ENCODE assay signal across 8 cellular contexts in genomic region chr3:29324180-29324651, GRCh38. TPM values are rescaled to one million over a fixed set of nuclear protein-coding genes. Genes with fewer than 3 reads are reported as not detected.
DNase-seq lines count a peak whose midpoint lies in the region; TF ChIP-seq lines count a peak whose summit lies in the region.

No MANE protein-coding gene starts in this region.

- no peak for TF ChIP-seq CTCF in GM12865 (IDR thresholded peaks at IDR 0.05; ENCODE audit: insufficient read depth, low read depth, low read length, missing control alignments)
- TF ChIP-seq CTCF in retinal pigment epithelial cell (conservative IDR thresholded peaks at IDR 0.05; ENCODE audit: low read depth, low read length), result no peak

- peak; percentile 85 for DNase-seq in GM12865 (ENCODE audit: low read depth)
- DNase-seq in GM23248, result peak; percentile 87
- DNase-seq in NAMALWA (ENCODE audit: low spot score), result peak; percentile 34
- peak; percentile 36 for DNase-seq in fibroblast of peridontal ligament (ENCODE audit: extremely low read depth)
- DNase-seq in retinal pigment epithelial cell (ENCODE audit: low read depth), result peak; percentile 46
- DNase-seq in activated T-cell treated with anti-CD3 and anti-CD28 coated beads, Interleukin-2, amount 50 U/mL, for 24 hours, result no peak
- no peak for DNase-seq in NCI-H2171 treated with DMSO at 0.1 percent for 48 hours (lab: John Stamatoyannopoulos, UW)
- no peak for DNase-seq in NCI-H187 treated with DMSO at 0.1 percent for 48 hours (lab: John Stamatoyannopoulos, UW)

- peaks cover 21% of the 10 kb centered on the region for H3K4me1 ChIP-seq in GM23248 (ENCODE audit: insufficient read depth)

- no peaks in the 10 kb centered on the region for H4K20me1 ChIP-seq in GM23248 (ENCODE audit: insufficient read depth)

- H3K79me2 ChIP-seq in GM23248 (ENCODE audit: insufficient read depth), result peaks cover 100% of the 10 kb centered on the region

- H3K27me3 Mint-ChIP-seq in activated T-cell treated with anti-CD3 and anti-CD28 coated beads, Interleukin-2, amount 50 U/mL, for 24 hours, result peaks cover 2% of the 10 kb centered on the region

- peaks cover 18% of the 10 kb centered on the region for H3F3A ChIP-seq in GM23248 (ENCODE audit: insufficient read depth)

- H3K9ac ChIP-seq in GM23248, result peak overlapping the region; percentile 66

- no peak overlapping the region for H3K4me3 Mint-ChIP-seq in activated T-cell treated with anti-CD3 and anti-CD28 coated beads, Interleukin-2, amount 50 U/mL, for 24 hours

- H3K4me3 ChIP-seq in GM12865 (ENCODE audit: low read depth, low read length) (peak overlapping the region; percentile 5), GM23248 (peak overlapping the region; percentile 62), retinal pigment epithelial cell (ENCODE audit: low read length) (no peak overlapping the region)

- H2AFZ ChIP-seq in GM23248, result peak overlapping the region; percentile 65

- no peak overlapping the region for H3K27ac Mint-ChIP-seq in activated T-cell treated with anti-CD3 and anti-CD28 coated beads, Interleukin-2, amount 50 U/mL, for 24 hours

- no peaks in the 10 kb centered on the region for H3K9me2 ChIP-seq in GM23248 (ENCODE audit: insufficient read depth)

- peak overlapping the region; percentile 83 for H3K27ac ChIP-seq in GM23248

- no peaks in the 10 kb centered on the region for H3K9me3 Mint-ChIP-seq in activated T-cell treated with anti-CD3 and anti-CD28 coated beads, Interleukin-2, amount 50 U/mL, for 24 hours

- H3K4me1 Mint-ChIP-seq in activated T-cell treated with anti-CD3 and anti-CD28 coated beads, Interleukin-2, amount 50 U/mL, for 24 hours (ENCODE audit: low read depth), result no peaks in the 10 kb centered on the region

- H3K27me3 ChIP-seq in GM23248 (replicated peaks; ENCODE audit: insufficient read depth), result no peaks in the 10 kb centered on the region

- H3K36me3 ChIP-seq in GM23248 (ENCODE audit: low read depth), result no peaks in the 10 kb centered on the region

- no peaks in the 10 kb centered on the region for H3K36me3 Mint-ChIP-seq in activated T-cell treated with anti-CD3 and anti-CD28 coated beads, Interleukin-2, amount 50 U/mL, for 24 hours (ENCODE audit: low read depth)

- H3K4me2 ChIP-seq in GM23248 (ENCODE audit: unreplicated experiment), result peak overlapping the region; percentile 77

- 3 to 7% methylated on average over 5 of the region's 5 CpGs for WGBS in GM23248 (ENCODE audit: low coverage in 1 of 2, low lambda C conversion rate in 2 of 2, missing lambda C conversion rate in 2 of 2), 2 experiments

- in situ Hi-C loops in GM23248 (cut with MboI), result no loop called here

- no peaks in the 10 kb centered on the region for H3K9me3 ChIP-seq in GM23248 (ENCODE audit: low read depth)

RNA-seq across cellular contexts. Expression of gene RBMS3, which starts 43.3 kb away (rescaled TPM):
- 40.0 and 45.7 TPM in 2 replicates for total RNA-seq in GM23248 (2014; rRNA removed; shearing (Covaris generic))
- 85.5 and 94.3 TPM in 2 replicates for polyA plus RNA-seq in GM23248 (2016; fragmentation: Nextera tagmentation; extraction: Ambion mirVana)

Comparison
In these comparisons a context has a peak if more than half of its experiments do, and no peak if none do; other contexts are left out.
1. DNase-seq: peak in GM12865 (single experiment), GM23248 (single experiment), NAMALWA (single experiment), fibroblast of peridontal ligament (single experiment) and retinal pigment epithelial cell (single experiment); none in activated T-cell treated with anti-CD3 and anti-CD28 coated beads, Interleukin-2, amount 50 U/mL, for 24 hours (single experiment), NCI-H2171 treated with DMSO at 0.1 percent for 48 hours (single experiment) and NCI-H187 treated with DMSO at 0.1 percent for 48 hours (single experiment).